ENCODE assay signal across 13 cellular contexts in the genomic region with DNA sequence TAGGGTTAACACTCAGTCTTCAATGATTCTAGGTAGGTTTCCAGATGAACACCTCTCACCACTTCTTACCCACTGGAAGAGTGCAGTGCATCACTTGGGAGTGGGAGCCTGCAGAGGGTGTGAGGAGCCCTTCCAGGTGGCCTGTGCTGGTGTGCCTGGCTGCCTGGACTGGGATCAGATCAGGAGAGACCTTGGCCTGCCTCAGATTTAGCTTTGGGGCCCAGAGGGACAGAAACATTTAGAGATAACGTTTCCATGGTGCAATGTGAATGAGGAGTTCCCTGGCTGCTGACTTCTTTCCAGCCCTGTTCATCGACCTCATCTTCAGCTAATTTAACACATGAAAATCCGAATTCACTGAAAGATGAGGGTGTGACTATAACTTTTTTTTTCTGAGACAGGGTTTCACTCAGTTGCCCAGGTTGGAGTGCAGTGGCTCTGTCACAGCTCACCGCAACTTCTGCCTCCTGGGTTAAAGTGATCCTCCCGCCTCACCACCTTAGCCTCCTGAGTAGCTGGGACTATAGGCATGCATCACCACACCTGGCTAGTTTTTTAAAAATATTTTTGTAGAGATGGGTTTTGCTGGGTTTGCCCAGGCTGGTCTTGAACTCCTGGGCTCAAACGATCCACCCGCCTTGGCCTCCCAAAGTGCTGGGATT. TPM values are rescaled to one million over a fixed set of nuclear protein-coding genes. Genes with fewer than 3 reads are reported as not detected.
DNase-seq lines count a peak whose midpoint lies in the region; ATAC-seq, FAIRE-seq and TF ChIP-seq lines count a peak whose summit lies in the region.
"Had no signal": no experiment of that assay in that cellular context is flagged by ENCODE, and none has a peak within 500 bp of the region (broad histone marks: within the 10 kb centered on the region; RNA-seq: fewer than 3 reads in every experiment).

No MANE protein-coding gene starts in this region.

- H3K9me1 ChIP-seq in K562 (ENCODE audit: control insufficient read depth, insufficient read depth, low read length) = no peaks in the 10 kb centered on the region

- peaks cover 96% of the 10 kb centered on the region for H3K4me1 Mint-ChIP-seq in activated CD4-positive, alpha-beta T cell treated with anti-CD3 and anti-CD28 coated beads for 36 hours

- in situ Hi-C loops in K562 (cut with MboI) = no loop called here

- peaks cover 76% of the 10 kb centered on the region for H3K36me3 Mint-ChIP-seq in activated CD4-positive, alpha-beta T cell treated with anti-CD3 and anti-CD28 coated beads for 36 hours (ENCODE audit: low read depth)

- H3K9me3 ChIP-seq in K562 (replicated peaks; ENCODE audit: control insufficient read depth, insufficient read depth, low read depth, low read length) (no peaks in the 10 kb centered on the region), lung (ENCODE audit: control insufficient read depth in 2 of 2, insufficient read depth in 1 of 2, low read length in 1 of 2) (no peaks in the 10 kb centered on the region), thoracic aorta (no peaks in the 10 kb centered on the region), mucosa of descending colon (no peaks in the 10 kb centered on the region)

- intact Hi-C loops in activated CD4-positive, alpha-beta T cell treated with anti-CD3 and anti-CD28 coated beads for 36 hours (cut with DNase I, micrococcal nuclease) = no loop called here
- intact Hi-C loops in K562 (cut with micrococcal nuclease) (no loop called here), mucosa of descending colon (cut with DNase I, micrococcal nuclease) (loop anchor here in 1 of 2 donors (10.0 kb wide), 1 partner anchor 50 kb away; a partner anchor contains a TSS)

- H3K27me3 ChIP-seq in K562 (ENCODE audit: control insufficient read depth in 2 of 2, insufficient read depth in 2 of 2, low read length in 2 of 2) = no peaks in the 10 kb centered on the region
- H3K27me3 ChIP-seq in lung (ENCODE audit: control insufficient read depth, insufficient read depth) = no peaks in the 10 kb centered on the region
- H3K27me3 ChIP-seq in thoracic aorta (replicated peaks; ENCODE audit: insufficient read depth) = no peaks in the 10 kb centered on the region

- TF ChIP-seq RAD21 in K562 (CRISPR knock-in tag; conservative IDR thresholded peaks at IDR 0.05 in 1 of 2, IDR thresholded peaks at IDR 0.05 in 1 of 2) = no peak

- H3K27ac ChIP-seq in K562 (ENCODE audit: extremely low read depth, low read depth, low read length) = no peak overlapping the region
- peak overlapping the region; percentile 34 to 56 for H3K27ac ChIP-seq in lung (ENCODE audit: low read depth in 1 of 2, low read length in 1 of 2)
- H3K27ac ChIP-seq in thoracic aorta = peak overlapping the region; percentile 70 to 82

- H3K4me3 ChIP-seq in K562 (no peak overlapping the region), lung (no peak overlapping the region), thoracic aorta (no peak overlapping the region), mucosa of descending colon (no peak overlapping the region)

- WGBS in K562 (ENCODE audit: insufficient coverage, low coverage, missing lambda C conversion rate) = 50% methylated on average over 6 of the region's 7 CpGs
- WGBS in lung, 2 donors = 73 to 86% methylated on average over 7 of the region's 7 CpGs

- H3K27me3 Mint-ChIP-seq in activated CD4-positive, alpha-beta T cell treated with anti-CD3 and anti-CD28 coated beads for 36 hours = no peaks in the 10 kb centered on the region
- H3K27me3 Mint-ChIP-seq: activated naive CD8-positive, alpha-beta T cell treated with anti-CD3 and anti-CD28 coated beads, Interleukin-2, amount 10 ng/mL, durations not matched to agents 7 days and 5 days had no signal

- POLR2A ChIA-PET in activated CD4-positive, alpha-beta T cell treated with anti-CD3 and anti-CD28 coated beads for 36 hours (lab: Charles Lee) = interaction anchor here (0.8 kb wide), 1 partner anchor 17 kb away, joined by 3 read pairs; no protein-coding TSS in a partner anchor
- POLR2A ChIA-PET in K562 (lab: Yijun Ruan, JAX) = interaction anchor here (1.6 kb wide), 1 partner anchor 12 kb away, joined by 5 read pairs; no protein-coding TSS in a partner anchor

- H3K9ac ChIP-seq in K562 (ENCODE audit: insufficient read depth in 1 of 2, low read depth in 2 of 2, low read length in 2 of 2) = no peak overlapping the region

- H3K9me3 Mint-ChIP-seq in activated CD4-positive, alpha-beta T cell treated with anti-CD3 and anti-CD28 coated beads for 36 hours (ENCODE audit: low read depth) = peaks cover 3% of the 10 kb centered on the region
- H3K9me3 Mint-ChIP-seq: activated naive CD8-positive, alpha-beta T cell treated with anti-CD3 and anti-CD28 coated beads, Interleukin-2, amount 10 ng/mL, durations not matched to agents 7 days and 5 days had no signal

- BruUV-seq in K562 (replicated peaks; lab: Mats Ljungman, UMichigan) = no TSS peak

- no peak overlapping the region for H2AFZ ChIP-seq in K562 (ENCODE audit: low read depth, low read length)

- TF ChIP-seq EP300 in K562 (IDR thresholded peaks at IDR 0.05; ENCODE audit: low read length) = no peak

- H3K4me2 ChIP-seq in K562 (ENCODE audit: insufficient read depth, low read length) = no peak overlapping the region

- H4K20me1 ChIP-seq in K562 (replicated peaks; ENCODE audit: control insufficient read depth, insufficient read depth, low read length) = peaks cover 4% of the 10 kb centered on the region; the same call in 1 of the 2 replicates

- no peak for DNase-seq in activated CD4-positive, alpha-beta T cell treated with anti-CD3 and anti-CD28 coated beads for 36 hours
- DNase-seq in activated CD4-positive, alpha-beta T cell treated with anti-CD3 and anti-CD28 coated beads for 48 hours = no peak
- peak in 1 of 4 experiments; percentile 18 for DNase-seq in K562 (ENCODE audit: extremely low read depth in 1 of 4, low spot score in 3 of 4)
- no peak for DNase-seq in lung (ENCODE audit: low spot score)
- DNase-seq in thoracic aorta (ENCODE audit: low spot score) = no peak
- no peak for DNase-seq in mucosa of descending colon
- no peak for DNase-seq in iPS-NIHi11 (ENCODE audit: low spot score)
- DNase-seq: activated CD4-positive, alpha-beta T cell treated with anti-CD3 and anti-CD28 coated beads, Interleukin-2, amount 50 U/mL, for 4 hours; activated naive CD8-positive, alpha-beta T cell treated with anti-CD3 and anti-CD28 coated beads, Interleukin-2, amount 10 ng/mL, durations not matched to agents 7 days and 5 days; NCI-H1436 treated with DMSO at 0.1 percent for 48 hours; stimulated activated CD4-positive, alpha-beta T cell treated with anti-CD3 and anti-CD28 coated beads, Interleukin-15, amount 100 ng/mL, for 24 hours; SW 1271 had no signal

- H3K4me3 Mint-ChIP-seq in activated CD4-positive, alpha-beta T cell treated with anti-CD3 and anti-CD28 coated beads for 36 hours = no peak overlapping the region
- H3K4me3 Mint-ChIP-seq: activated naive CD8-positive, alpha-beta T cell treated with anti-CD3 and anti-CD28 coated beads, Interleukin-2, amount 10 ng/mL, durations not matched to agents 7 days and 5 days had no signal

- H3K36me3 ChIP-seq in K562 (ENCODE audit: control insufficient read depth, insufficient read depth, low read length) = peaks cover 12% of the 10 kb centered on the region; the same call in 2 of the 3 replicates
- H3K36me3 ChIP-seq in lung (ENCODE audit: control insufficient read depth in 2 of 2, insufficient read depth in 2 of 2, low read length in 2 of 2) = no peaks in the 10 kb centered on the region
- H3K36me3 ChIP-seq in thoracic aorta = no peaks in the 10 kb centered on the region
- no peaks in the 10 kb centered on the region for H3K36me3 ChIP-seq in mucosa of descending colon (ENCODE audit: low read depth)

- CTCF ChIA-PET in activated CD4-positive, alpha-beta T cell treated with anti-CD3 and anti-CD28 coated beads for 36 hours (lab: Charles Lee) = interaction anchor here (0.6 kb wide), 1 partner anchor 74 kb away, joined by 3 read pairs; no protein-coding TSS in a partner anchor
- CTCF ChIA-PET in K562 (lab: Yijun Ruan, JAX; ENCODE audit: low intra/inter-chr PET ratio) = no interaction called here

- no peak for FAIRE-seq in K562 (lab: Jason Lieb, UNC)

- H3K4me1 ChIP-seq in K562 (replicated peaks in 1 of 2; ENCODE audit: control insufficient read depth in 2 of 2, insufficient read depth in 2 of 2, low read length in 2 of 2) (peaks cover 5 to 37% of the 10 kb centered on the region in 2 experiments; a peak in 4 of 5 replicates), lung (ENCODE audit: control insufficient read depth in 2 of 2, insufficient read depth in 2 of 2, low read length in 2 of 2) (peaks cover 34 to 58% of the 10 kb centered on the region in 2 donors), thoracic aorta (ENCODE audit: control insufficient read depth in 1 of 2, low read depth in 2 of 2) (peaks cover 67 to 88% of the 10 kb centered on the region in 2 donors), mucosa of descending colon (ENCODE audit: low read depth) (peaks cover 20% of the 10 kb centered on the region)

- TF ChIP-seq CTCF in K562 (IDR thresholded peaks at IDR 0.05 in 2 of 3, conservative IDR thresholded peaks at IDR 0.05 in 1 of 3; ENCODE audit: insufficient read depth in 2 of 3, low read depth in 1 of 3, low read length in 3 of 3) = no peak
- no peak for TF ChIP-seq CTCF in lung (IDR thresholded peaks at IDR 0.05; ENCODE audit: control extremely low read depth, extremely low read depth)
- TF ChIP-seq CTCF in thoracic aorta (IDR thresholded peaks at IDR 0.05) = no peak
- TF ChIP-seq CTCF in mucosa of descending colon (IDR thresholded peaks at IDR 0.05) = no peak

- no peak for ATAC-seq in activated CD4-positive, alpha-beta T cell treated with anti-CD3 and anti-CD28 coated beads for 36 hours
- peak; percentile 77 for ATAC-seq in K562
- ATAC-seq in lung (ENCODE audit: insufficient read depth, low FRiP score) = no peak
- ATAC-seq in thoracic aorta (ENCODE audit: insufficient number of reproducible peaks, low FRiP score, low read depth) = no peak
- ATAC-seq in HG03159 (IDR thresholded peaks at IDR 0.05; ENCODE audit: unreplicated experiment) = no peak
- ATAC-seq in mucosa of descending colon = no peak

- peaks cover 78% of the 10 kb centered on the region for H3K79me2 ChIP-seq in K562 (ENCODE audit: control insufficient read depth, insufficient read depth, low read length)

- peak overlapping the region; percentile 63 for H3K27ac Mint-ChIP-seq in activated CD4-positive, alpha-beta T cell treated with anti-CD3 and anti-CD28 coated beads for 36 hours
- H3K27ac Mint-ChIP-seq: activated naive CD8-positive, alpha-beta T cell treated with anti-CD3 and anti-CD28 coated beads, Interleukin-2, amount 10 ng/mL, durations not matched to agents 7 days and 5 days had no signal

- no peak for TF ChIP-seq POLR2A in K562 (conservative IDR thresholded peaks at IDR 0.05)

RNA-seq across cellular contexts. Expression of a gene that starts 53.6 kb away (rescaled TPM):
- 10 to 100 TPM; 57.9 to 59.3 TPM for total RNA-seq in activated CD4-positive, alpha-beta T cell treated with anti-CD3 and anti-CD28 coated beads for 36 hours
- total RNA-seq in K562 (2011; cell fraction: chromatin; rRNA removed; ENCODE audit: low replicate concordance) = 51.2 and 76.5 TPM in 2 replicates
- total RNA-seq in K562 (2011; cell fraction: nucleolus; rRNA removed) = 50.5 and 58.7 TPM in 2 replicates
- total RNA-seq in K562 (2011; cell fraction: nucleoplasm; rRNA removed) = 56.2 and 57.9 TPM in 2 replicates
- 3.8 and 4.1 TPM in 2 replicates for total RNA-seq in K562 (2014; rRNA removed)
- total RNA-seq in K562 (2014; rRNA removed; fragmentation: Illumina TruSeq; extraction: Trizol) = 5.5 and 5.7 TPM in 2 replicates
- 5.0 and 5.2 TPM in 2 replicates for total RNA-seq in K562 (2015; rRNA removed; fragmentation: Illumina TruSeq; extraction: Trizol)
- 18.4 and 20.7 TPM in 2 replicates for total RNA-seq in K562 (2021)
- polyA plus RNA-seq in K562 (2011; rRNA removed) = 13.0 and 25.6 TPM in 2 replicates
- polyA plus RNA-seq in K562 (2011; cell fraction: cytosol; rRNA removed) = 8.0 and 14.7 TPM in 2 replicates
- 63.8 and 68.6 TPM in 2 replicates for polyA plus RNA-seq in K562 (2011; cell fraction: nucleus; rRNA removed)
- 5.8 and 7.8 TPM in 2 replicates for polyA plus RNA-seq in K562 (2012)
- 12.2 and 12.3 TPM in 2 replicates for polyA plus RNA-seq in K562 (2014; fragmentation: Illumina TruSeq; extraction: Trizol)
- 1 to 10 TPM; 2.9 to 5.6 TPM for polyA plus RNA-seq in K562 (2014; fragmentation: Nextera tagmentation; extraction: Ambion mirVana)
- polyA plus RNA-seq in K562 (2014; rRNA removed) = 11.4 and 11.7 TPM in 2 replicates
- polyA minus RNA-seq in K562 (2011; rRNA and poly(A)+ RNA removed) = 18.0 and 19.0 TPM in 2 replicates
- polyA minus RNA-seq in K562 (2011; cell fraction: cytosol; rRNA and poly(A)+ RNA removed) = 7.5 and 9.8 TPM in 2 replicates
- polyA minus RNA-seq in K562 (2011; cell fraction: nucleus; rRNA and poly(A)+ RNA removed) = 15.6 and 35.9 TPM in 2 replicates
- total RNA-seq in lung = 10 to 100 TPM; 51.3 to 75.1 TPM
- 10 to 100 TPM; 16.0 to 70.7 TPM for polyA plus RNA-seq in lung
- total RNA-seq in thoracic aorta = 10 to 100 TPM; 51.7 to 80.1 TPM
- 10 to 100 TPM; 56.3 to 98.3 (median 95.6) TPM for total RNA-seq in mucosa of descending colon
